26 cellular contexts compared by ENCODE assay signal in the genomic region with DNA sequence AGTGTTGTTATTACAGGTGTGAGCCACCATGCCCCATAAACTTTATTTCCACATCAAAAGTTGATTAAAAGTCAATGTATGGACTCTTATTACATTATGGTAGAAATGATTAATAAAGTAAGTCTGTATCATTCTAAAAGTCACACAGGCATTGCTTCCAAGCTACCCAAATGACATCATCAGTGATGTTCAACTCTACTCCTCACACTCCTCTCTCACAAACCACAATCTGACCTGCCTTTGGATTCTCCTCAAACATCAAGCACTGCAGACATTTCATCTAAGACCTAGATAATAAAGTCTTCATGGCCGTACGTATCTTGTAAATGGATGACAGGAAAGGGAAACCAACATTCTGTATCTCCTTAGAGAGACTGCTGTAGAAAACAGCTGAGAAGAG.
"Had no signal": no experiment of that assay in that cellular context is flagged by ENCODE, and none has a peak within 500 bp of the region (broad histone marks: within the 10 kb centered on the region; RNA-seq: fewer than 3 reads in every experiment).

No MANE protein-coding gene starts in this region.

- H3K9me3 ChIP-seq: gastrocnemius medialis, left lung, mucosa of descending colon, psoas muscle, spleen, suprapubic skin, transverse colon, upper lobe of right lung, uterus had no signal

- H3K27me3 ChIP-seq: dorsolateral prefrontal cortex, gastrocnemius medialis, hepatocyte, left lung, neural progenitor cell, spleen, suprapubic skin, transverse colon, upper lobe of right lung, uterus had no signal

- H3K36me3 ChIP-seq: uterus had no signal

- H3K4me3 ChIP-seq: dorsolateral prefrontal cortex, gastrocnemius medialis, hepatocyte, left lung, mucosa of descending colon, neural progenitor cell, psoas muscle, skin epidermis, spleen, suprapubic skin, transverse colon, upper lobe of right lung, uterus had no signal

- H3K27me3 Mint-ChIP-seq: naive B cell; natural killer cell treated with Interleukin-12 subunit alpha and Interleukin-12 subunit beta and Interleukin-15 and Interleukin-18, amount 100 ng/mL, for 72 hours; stimulated activated memory B cell treated with anti-CD40 and anti-IgM and Interleukin-4, amounts not matched to agents 10 μg/mL and 1 μg/mL and 100 μg/mL, for 72 hours; stimulated activated naive CD8-positive, alpha-beta T cell treated with anti-CD3 and anti-CD28 coated beads, Interleukin-15, amount 100 ng/mL, for 72 hours had no signal

- H3K4me3 Mint-ChIP-seq: mesothelial cell of epicardium; naive B cell; natural killer cell treated with Interleukin-12 subunit alpha and Interleukin-12 subunit beta and Interleukin-15 and Interleukin-18, amount 100 ng/mL, for 72 hours; neural progenitor cell; stimulated activated memory B cell treated with anti-CD40 and anti-IgM and Interleukin-4, amounts not matched to agents 10 μg/mL and 1 μg/mL and 100 μg/mL, for 72 hours; stimulated activated naive CD8-positive, alpha-beta T cell treated with anti-CD3 and anti-CD28 coated beads, Interleukin-15, amount 100 ng/mL, for 72 hours had no signal

- H3K4me1 ChIP-seq: left lung, neural progenitor cell, parathyroid adenoma, suprapubic skin, transverse colon, upper lobe of right lung, uterus had no signal

- H3K27ac Mint-ChIP-seq: mesothelial cell of epicardium; natural killer cell treated with Interleukin-12 subunit alpha and Interleukin-12 subunit beta and Interleukin-15 and Interleukin-18, amount 100 ng/mL, for 72 hours; neural progenitor cell; stimulated activated memory B cell treated with anti-CD40 and anti-IgM and Interleukin-4, amounts not matched to agents 10 μg/mL and 1 μg/mL and 100 μg/mL, for 72 hours had no signal

- H3K9me3 Mint-ChIP-seq: mesothelial cell of epicardium; naive B cell; natural killer cell treated with Interleukin-12 subunit alpha and Interleukin-12 subunit beta and Interleukin-15 and Interleukin-18, amount 100 ng/mL, for 72 hours; neural progenitor cell; stimulated activated memory B cell treated with anti-CD40 and anti-IgM and Interleukin-4, amounts not matched to agents 10 μg/mL and 1 μg/mL and 100 μg/mL, for 72 hours; stimulated activated naive CD8-positive, alpha-beta T cell treated with anti-CD3 and anti-CD28 coated beads, Interleukin-15, amount 100 ng/mL, for 72 hours had no signal

- H2AFZ ChIP-seq: hepatocyte, neural progenitor cell, parathyroid adenoma had no signal

- H3K4me2 ChIP-seq: hepatocyte, neural progenitor cell had no signal

- ATAC-seq: gastrocnemius medialis; left cardiac atrium; left lung; mucosa of descending colon; natural killer cell treated with Interleukin-12 subunit alpha and Interleukin-12 subunit beta and Interleukin-15 and Interleukin-18, amount 100 ng/mL, for 72 hours; psoas muscle; right cardiac atrium; stimulated activated memory B cell treated with anti-CD40 and anti-IgM and Interleukin-4, amounts not matched to agents 10 μg/mL and 1 μg/mL and 100 μg/mL, for 72 hours; stimulated activated naive CD8-positive, alpha-beta T cell treated with anti-CD3 and anti-CD28 coated beads, Interleukin-15, amount 100 ng/mL, for 72 hours; upper lobe of right lung had no signal

- H3K27ac ChIP-seq: dorsolateral prefrontal cortex, gastrocnemius medialis, hepatocyte, left lung, neural progenitor cell, parathyroid adenoma, psoas muscle, skin epidermis, suprapubic skin, transverse colon, upper lobe of right lung, uterus had no signal

- H3K4me1 Mint-ChIP-seq: neural progenitor cell had no signal

- DNase-seq: dorsolateral prefrontal cortex; effector CD4-positive, alpha-beta T cell; foreskin fibroblast; gastrocnemius medialis; head of caudate nucleus; left cardiac atrium; left lung; mesenchymal stem cell; mucosa of descending colon; naive B cell; psoas muscle; right cardiac atrium; spleen; stimulated activated CD4-positive, alpha-beta T cell treated with anti-CD3 and anti-CD28 coated beads, Interleukin-4, amount 100 ng/mL, for 4 hours; stimulated activated naive CD8-positive, alpha-beta T cell treated with anti-CD3 and anti-CD28 coated beads, Interleukin-15, amount 100 ng/mL, for 72 hours; transverse colon; upper lobe of right lung; uterus had no signal

- H3K9ac ChIP-seq: neural progenitor cell, parathyroid adenoma had no signal
